Comparison of ENCODE assay signal across 25 cellular contexts in genomic region chr5:6253846-6254245, GRCh38.
"Had no signal": no experiment of that assay in that cellular context is flagged by ENCODE, and none has a peak within 500 bp of the region (broad histone marks: within the 10 kb centered on the region; RNA-seq: fewer than 3 reads in every experiment).

No MANE protein-coding gene starts in this region.

- H3K4me3 ChIP-seq: colonic mucosa, gastroesophageal sphincter, heart left ventricle, hepatocyte, left lung, lower lobe of right lung, mucosa of descending colon had no signal

- H3K9me3 ChIP-seq: colonic mucosa, gastroesophageal sphincter, lower lobe of right lung, mucosa of descending colon had no signal

- H3K27me3 Mint-ChIP-seq: dendritic cell treated with granulocyte-macrophage colony-stimulating factor and Interleukin-4, amounts not matched to agents 40 ng/mL and 50 ng/mL, for 4 days had no signal

- H3K4me3 Mint-ChIP-seq: dendritic cell treated with granulocyte-macrophage colony-stimulating factor and Interleukin-4, amounts not matched to agents 40 ng/mL and 50 ng/mL, for 4 days; effector memory CD8-positive, alpha-beta T cell; endodermal cell; immature natural killer cell; mesothelial cell of epicardium had no signal

- H3K27ac Mint-ChIP-seq: dendritic cell treated with granulocyte-macrophage colony-stimulating factor and Interleukin-4, amounts not matched to agents 40 ng/mL and 50 ng/mL, for 4 days; effector memory CD8-positive, alpha-beta T cell; endodermal cell; immature natural killer cell; mesothelial cell of epicardium had no signal

- H3K27me3 ChIP-seq: colonic mucosa, foreskin keratinocyte, gastroesophageal sphincter, heart left ventricle, hepatocyte, left lung had no signal

- H3K9me3 Mint-ChIP-seq: dendritic cell treated with granulocyte-macrophage colony-stimulating factor and Interleukin-4, amounts not matched to agents 40 ng/mL and 50 ng/mL, for 4 days; endodermal cell had no signal

- ATAC-seq: effector memory CD8-positive, alpha-beta T cell; esophagus mucosa; foreskin keratinocyte; gastroesophageal sphincter; heart left ventricle; left cardiac atrium; left lung; left ventricle myocardium superior; lower lobe of right lung; mucosa of descending colon had no signal

- H3K4me1 ChIP-seq: colonic mucosa, foreskin keratinocyte, gastroesophageal sphincter, heart left ventricle, left lung, lower lobe of right lung had no signal

- H3K27ac ChIP-seq: colonic mucosa, epithelial cell of prostate, foreskin keratinocyte, gastroesophageal sphincter, heart left ventricle, hepatocyte, left lung, lower lobe of right lung had no signal

- H3K36me3 ChIP-seq: colonic mucosa, gastroesophageal sphincter, heart left ventricle, left lung, lower lobe of right lung had no signal

- DNase-seq: cerebellar nuclear complex; colonic mucosa; cortex of kidney; effector CD8-positive, alpha-beta T cell; effector memory CD8-positive, alpha-beta T cell; endodermal cell; erythroblast; foreskin keratinocyte; heart left ventricle; hypothalamus; immature natural killer cell; islet precursor cell; kidney; left cardiac atrium; left ventricle myocardium superior; lower lobe of right lung; mesenchymal stem cell; mucosa of descending colon had no signal

- H3K4me1 Mint-ChIP-seq: endodermal cell, immature natural killer cell, mesothelial cell of epicardium had no signal
